In the genomic region with DNA sequence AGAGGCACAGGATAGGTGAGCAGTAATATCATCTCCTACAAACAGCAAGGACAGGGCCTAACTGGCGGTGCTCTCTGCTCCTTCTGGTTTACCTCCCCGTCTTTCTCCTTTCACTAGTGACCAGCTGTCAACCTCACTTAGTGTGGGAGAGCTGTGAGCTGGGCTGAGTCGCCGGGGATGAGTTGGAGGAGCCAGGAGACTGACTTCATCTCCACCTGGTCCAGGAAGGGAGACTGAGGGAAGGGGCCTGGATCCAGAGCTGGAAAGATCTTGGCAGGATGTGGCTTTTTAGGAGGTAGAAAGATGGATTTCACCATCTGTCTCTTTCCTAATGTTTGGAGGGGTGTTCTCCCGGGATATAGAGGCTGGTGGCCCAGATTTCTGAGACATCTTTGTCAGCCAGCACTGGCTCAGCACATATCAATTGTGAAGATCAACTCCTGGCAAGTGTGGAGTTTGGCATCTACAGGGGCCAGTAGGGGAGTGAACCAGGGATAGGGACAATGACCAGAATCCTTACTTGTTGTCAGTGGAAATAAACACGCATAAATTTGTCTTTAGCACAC, we compare ENCODE assay signal across 25 cellular contexts. TPM values are rescaled to one million over a fixed set of nuclear protein-coding genes. Genes with fewer than 3 reads are reported as not detected.
"Had no signal": no experiment of that assay in that cellular context is flagged by ENCODE, and none has a peak within 500 bp of the region (broad histone marks: within the 10 kb centered on the region; RNA-seq: fewer than 3 reads in every experiment).

No MANE protein-coding gene starts in this region.

- H3K36me3 ChIP-seq: heart right ventricle, neural progenitor cell, right atrium auricular region, suprapubic skin, tibial nerve had no signal

- H3K9ac ChIP-seq: neural progenitor cell had no signal

- H3K4me1 ChIP-seq: heart right ventricle, neural progenitor cell, right atrium auricular region, suprapubic skin had no signal

- ATAC-seq: activated T-helper 17 cell treated with anti-CD3 and anti-CD28 coated beads, Interleukin-2, amount 50 U/mL, for 72 hours; left lobe of liver; naive thymus-derived CD8-positive, alpha-beta T cell; stimulated activated effector memory CD8-positive, alpha-beta T cell treated with anti-CD3 and anti-CD28 coated beads, Interleukin-12 subunit alpha, Interleukin-12 subunit beta, amount 100 ng/mL, for 72 hours; stimulated activated naive CD8-positive, alpha-beta T cell treated with anti-CD3 and anti-CD28 coated beads, Interleukin-15, amount 100 ng/mL, for 72 hours had no signal

- H3K4me1 Mint-ChIP-seq: activated T-helper 17 cell treated with anti-CD3 and anti-CD28 coated beads, Interleukin-2, amount 50 U/mL, for 72 hours; naive thymus-derived CD8-positive, alpha-beta T cell; neural progenitor cell; stimulated activated effector memory CD8-positive, alpha-beta T cell treated with anti-CD3 and anti-CD28 coated beads, Interleukin-12 subunit alpha, Interleukin-12 subunit beta, amount 100 ng/mL, for 72 hours had no signal

- H3K27ac Mint-ChIP-seq: activated naive CD4-positive, alpha-beta T cell treated with anti-CD3 and anti-CD28 coated beads for 36 hours; activated T-cell treated with anti-CD3 and anti-CD28 coated beads, Interleukin-2, amount 50 U/mL, for 24 hours; activated T-helper 17 cell treated with anti-CD3 and anti-CD28 coated beads, Interleukin-2, amount 50 U/mL, for 72 hours; endodermal cell; naive thymus-derived CD8-positive, alpha-beta T cell; neural progenitor cell; progenitor cell of endocrine pancreas; stimulated activated effector memory CD8-positive, alpha-beta T cell treated with anti-CD3 and anti-CD28 coated beads, Interleukin-12 subunit alpha, Interleukin-12 subunit beta, amount 100 ng/mL, for 72 hours; stimulated activated naive CD8-positive, alpha-beta T cell treated with anti-CD3 and anti-CD28 coated beads, Interleukin-15, amount 100 ng/mL, for 72 hours had no signal

- H3K27ac ChIP-seq: coronary artery, heart right ventricle, neural progenitor cell, right atrium auricular region, suprapubic skin, tibial nerve had no signal

- H3K4me2 ChIP-seq: neural progenitor cell had no signal

- H3K27me3 Mint-ChIP-seq: progenitor cell of endocrine pancreas had no signal

- H3K9me3 Mint-ChIP-seq: activated naive CD4-positive, alpha-beta T cell treated with anti-CD3 and anti-CD28 coated beads for 36 hours; activated T-cell treated with anti-CD3 and anti-CD28 coated beads, Interleukin-2, amount 50 U/mL, for 24 hours; activated T-helper 17 cell treated with anti-CD3 and anti-CD28 coated beads, Interleukin-2, amount 50 U/mL, for 72 hours; naive thymus-derived CD8-positive, alpha-beta T cell; stimulated activated effector memory CD8-positive, alpha-beta T cell treated with anti-CD3 and anti-CD28 coated beads, Interleukin-12 subunit alpha, Interleukin-12 subunit beta, amount 100 ng/mL, for 72 hours; stimulated activated naive CD8-positive, alpha-beta T cell treated with anti-CD3 and anti-CD28 coated beads, Interleukin-15, amount 100 ng/mL, for 72 hours had no signal

- H3K36me3 Mint-ChIP-seq: naive thymus-derived CD8-positive, alpha-beta T cell; neural progenitor cell; stimulated activated effector memory CD8-positive, alpha-beta T cell treated with anti-CD3 and anti-CD28 coated beads, Interleukin-12 subunit alpha, Interleukin-12 subunit beta, amount 100 ng/mL, for 72 hours had no signal

- H3K4me3 ChIP-seq: coronary artery, heart right ventricle, lung, neural progenitor cell, right atrium auricular region, suprapubic skin, tibial nerve had no signal

- H3K9me3 ChIP-seq: heart right ventricle, right atrium auricular region, suprapubic skin, tibial nerve had no signal

- H2AFZ ChIP-seq: neural progenitor cell had no signal

- H3K4me3 Mint-ChIP-seq: activated naive CD4-positive, alpha-beta T cell treated with anti-CD3 and anti-CD28 coated beads for 36 hours; activated T-cell treated with anti-CD3 and anti-CD28 coated beads, Interleukin-2, amount 50 U/mL, for 24 hours; activated T-helper 17 cell treated with anti-CD3 and anti-CD28 coated beads, Interleukin-2, amount 50 U/mL, for 72 hours; endodermal cell; naive thymus-derived CD8-positive, alpha-beta T cell; neural progenitor cell; stimulated activated effector memory CD8-positive, alpha-beta T cell treated with anti-CD3 and anti-CD28 coated beads, Interleukin-12 subunit alpha, Interleukin-12 subunit beta, amount 100 ng/mL, for 72 hours; stimulated activated naive CD8-positive, alpha-beta T cell treated with anti-CD3 and anti-CD28 coated beads, Interleukin-15, amount 100 ng/mL, for 72 hours had no signal

- H3K27me3 ChIP-seq: heart right ventricle, neural progenitor cell, right atrium auricular region, suprapubic skin, tibial nerve had no signal

- DNase-seq: activated CD4-positive, alpha-beta T cell treated with anti-CD3 and anti-CD28 coated beads for 1 hour; activated CD4-positive, alpha-beta T cell treated with anti-CD3 and anti-CD28 coated beads, Interleukin-2, amount 50 U/mL, for 4 hours; activated CD8-positive, alpha-beta memory T cell treated with anti-CD3 and anti-CD28 coated beads for 24 hours; activated CD8-positive, alpha-beta memory T cell treated with anti-CD3 and anti-CD28 coated beads, Interleukin-2, amount 50 U/mL, for 4 hours; activated naive CD4-positive, alpha-beta T cell treated with anti-CD3 and anti-CD28 coated beads for 36 hours; activated T-cell treated with anti-CD3 and anti-CD28 coated beads, Interleukin-2, amount 50 U/mL, for 24 hours; amygdala; cerebellar nuclear complex; endodermal cell; heart right ventricle; kidney; naive thymus-derived CD8-positive, alpha-beta T cell; stimulated activated CD4-positive, alpha-beta T cell treated with anti-CD3 and anti-CD28 coated beads, Interleukin-12 subunit alpha, Interleukin-12 subunit beta, amount 100 ng/mL, for 4 hours; stimulated activated naive CD8-positive, alpha-beta T cell treated with anti-CD3 and anti-CD28 coated beads, Interleukin-15, amount 100 ng/mL, for 72 hours; T-helper 9 cell had no signal

RNA-seq across cellular contexts. Expression of a gene that starts 37.1 kb away (rescaled TPM):
- total RNA-seq: activated T-helper 17 cell treated with anti-CD3 and anti-CD28 coated beads, Interleukin-2, amount 50 U/mL, for 72 hours; naive thymus-derived CD8-positive, alpha-beta T cell had no signal
- polyA plus RNA-seq: naive thymus-derived CD8-positive, alpha-beta T cell had no signal
